ENCODE assay signal across 8 cellular contexts in genomic region chr5:71932649-71933338, GRCh38.
DNase-seq lines count a peak whose midpoint lies in the region; ATAC-seq and TF ChIP-seq lines count a peak whose summit lies in the region.

No MANE protein-coding gene starts in this region.

- H3K27ac ChIP-seq in foreskin keratinocyte, result no peak overlapping the region
- H3K27ac ChIP-seq in parathyroid adenoma, result no peak overlapping the region

- ATAC-seq in foreskin keratinocyte, result peak; percentile 31
- ATAC-seq in HG03025 (IDR thresholded peaks at IDR 0.05; ENCODE audit: low FRiP score, unreplicated experiment), result no peak

- H3K4me2 ChIP-seq in parathyroid adenoma (ENCODE audit: low read length), result no peak overlapping the region

- TF ChIP-seq CTCF in foreskin keratinocyte (conservative IDR thresholded peaks at IDR 0.05) (no peak), parathyroid adenoma (IDR thresholded peaks at IDR 0.05) (no peak)

- H3K9ac ChIP-seq in parathyroid adenoma, result no peak overlapping the region

- H3K27me3 ChIP-seq in foreskin keratinocyte (no peaks in the 10 kb centered on the region), parathyroid adenoma (ENCODE audit: control insufficient read depth, insufficient read depth, low read length) (no peaks in the 10 kb centered on the region)

- no peaks in the 10 kb centered on the region for H3K4me1 ChIP-seq in foreskin keratinocyte
- no peaks in the 10 kb centered on the region for H3K4me1 ChIP-seq in parathyroid adenoma

- no peaks in the 10 kb centered on the region for H3K9me3 ChIP-seq in parathyroid adenoma (ENCODE audit: control insufficient read depth, low read length)

- H2AFZ ChIP-seq in parathyroid adenoma, result peak overlapping the region; percentile 23

- no peaks in the 10 kb centered on the region for H3K79me2 ChIP-seq in parathyroid adenoma

- no peaks in the 10 kb centered on the region for H3K36me3 ChIP-seq in parathyroid adenoma (ENCODE audit: control insufficient read depth, insufficient read depth, low read length)

- H3K4me3 ChIP-seq in parathyroid adenoma (ENCODE audit: low read depth, low read length), result no peak overlapping the region

- peak; percentile 93 for DNase-seq in H4 (ENCODE audit: low spot score)
- peak; percentile 26 for DNase-seq in RKO (ENCODE audit: low spot score)
- DNase-seq in foreskin keratinocyte, result peak in 1 of 2 donors; percentile 18
- no peak for DNase-seq in SKM-1 treated with dmso at 0.1 percent for 144 hours (lab: John Stamatoyannopoulos, UW; ENCODE audit: unreplicated experiment)
- DNase-seq in D341Med (ENCODE audit: low spot score), result no peak
- no peak for DNase-seq in activated T-cell treated with anti-CD3 and anti-CD28 coated beads, Interleukin-2, amount 50 U/mL, for 1 hour

Comparison
In these comparisons a context has a peak if more than half of its experiments do, and no peak if none do; other contexts are left out.
1. DNase-seq: peak in H4 (single experiment) and RKO (single experiment); none in SKM-1 treated with dmso at 0.1 percent for 144 hours (single experiment), D341Med (single experiment) and activated T-cell treated with anti-CD3 and anti-CD28 coated beads, Interleukin-2, amount 50 U/mL, for 1 hour (single experiment).